In the genomic region with DNA sequence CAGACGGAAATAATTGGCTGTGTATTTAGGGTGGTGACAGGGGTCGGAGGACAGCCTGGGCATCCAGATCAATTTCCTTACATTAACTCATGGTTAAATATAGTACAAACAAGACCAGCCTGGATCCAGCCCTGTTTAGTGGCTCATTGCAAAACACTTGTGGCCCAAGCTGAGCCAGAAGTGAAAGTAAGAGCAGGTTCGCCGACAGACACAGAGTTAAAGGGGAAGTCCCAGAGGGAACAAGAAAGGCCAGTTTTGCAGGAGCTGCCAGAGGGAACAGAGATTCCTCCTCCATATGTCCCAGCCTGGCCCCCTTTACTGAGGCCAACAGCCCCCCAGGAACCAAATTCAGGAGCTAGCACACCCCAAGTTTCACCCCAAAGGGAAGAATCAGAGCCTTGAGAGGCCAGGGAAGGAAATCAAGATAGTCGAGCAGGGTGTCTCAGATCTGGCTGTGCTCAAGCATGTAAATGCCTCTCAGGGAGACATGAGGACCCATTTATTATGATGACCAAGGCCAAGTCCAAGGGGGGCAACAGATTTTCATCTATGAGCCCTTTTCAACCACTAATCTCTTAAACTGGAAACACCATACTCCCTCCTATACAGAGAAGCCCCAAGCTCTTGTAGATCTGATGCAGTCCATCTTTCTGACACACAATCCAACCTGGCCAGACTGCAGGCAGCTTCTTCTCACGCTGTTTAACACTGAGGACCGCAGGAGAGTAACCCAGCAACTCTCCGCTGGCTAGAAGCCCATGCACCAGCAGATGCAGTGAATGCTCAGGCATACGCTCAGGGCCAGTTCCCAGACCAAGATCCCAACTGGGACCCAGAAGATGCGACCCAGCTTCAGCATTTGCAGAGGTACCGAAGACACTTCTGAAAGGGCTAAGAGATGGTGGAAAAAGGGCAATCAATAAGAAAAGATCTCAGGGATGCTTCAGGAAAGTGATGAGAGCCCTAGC, we compare ENCODE assay signal across 8 cellular contexts. TPM values are rescaled to one million over a fixed set of nuclear protein-coding genes. Genes with fewer than 3 reads are reported as not detected.
DNase-seq lines count a peak whose midpoint lies in the region; ATAC-seq and TF ChIP-seq lines count a peak whose summit lies in the region.

No MANE protein-coding gene starts in this region.

- H3K27me3 Mint-ChIP-seq in activated CD4-positive, alpha-beta T cell treated with anti-CD3 and anti-CD28 coated beads, Interleukin-2, amount 10 ng/mL, durations not matched to agents 7 days and 5 days, result peaks cover 12% of the 10 kb centered on the region

- peak overlapping the region; percentile 78 for H2AFZ ChIP-seq in DND-41 (ENCODE audit: low read depth, low read length)

- no peaks in the 10 kb centered on the region for H3K79me2 ChIP-seq in DND-41 (ENCODE audit: insufficient read depth, low read length)

- H3K27ac ChIP-seq in DND-41 (ENCODE audit: low read length) (peak overlapping the region; percentile 43; the same call in 1 of the 2 replicates), foreskin keratinocyte (no peak overlapping the region), gastrocnemius medialis (peak overlapping the region; percentile 68 to 82 (median 78))

- ATAC-seq in DND-41 (ENCODE audit: insufficient read depth, low read depth), result peak; percentile 94
- ATAC-seq in GM21360 (IDR thresholded peaks at IDR 0.05; ENCODE audit: unreplicated experiment), result peak; percentile 84
- peak; percentile 80 for ATAC-seq in foreskin keratinocyte
- ATAC-seq in gastrocnemius medialis, result peak; percentile 77 to 94

- CTCF ChIA-PET in activated CD4-positive, alpha-beta T cell treated with anti-CD3 and anti-CD28 coated beads, Interleukin-2, amount 10 ng/mL, durations not matched to agents 7 days and 5 days (lab: Charles Lee), result interaction anchor here (0.6 to 1.8 kb wide), 2 partner anchors 12 to 26 kb away, joined by 3 to 4 read pairs; no protein-coding TSS in a partner anchor

- no peaks in the 10 kb centered on the region for H3K9me3 Mint-ChIP-seq in activated CD4-positive, alpha-beta T cell treated with anti-CD3 and anti-CD28 coated beads, Interleukin-2, amount 10 ng/mL, durations not matched to agents 7 days and 5 days

- no peaks in the 10 kb centered on the region for H3K36me3 Mint-ChIP-seq in activated CD4-positive, alpha-beta T cell treated with anti-CD3 and anti-CD28 coated beads, Interleukin-2, amount 10 ng/mL, durations not matched to agents 7 days and 5 days (ENCODE audit: low read depth)

- H3K27me3 ChIP-seq in DND-41 (ENCODE audit: insufficient read depth, low read length, poor library complexity), result no peaks in the 10 kb centered on the region
- H3K27me3 ChIP-seq in foreskin keratinocyte, result peaks cover 6% of the 10 kb centered on the region
- no peaks in the 10 kb centered on the region for H3K27me3 ChIP-seq in gastrocnemius medialis

- peak; percentile 67 for DNase-seq in DND-41
- peak; percentile 87 for DNase-seq in HT-29 (ENCODE audit: low spot score)
- peak; percentile 59 for DNase-seq in activated CD4-positive, alpha-beta T cell treated with anti-CD3 and anti-CD28 coated beads, Interleukin-2, amount 10 ng/mL, durations not matched to agents 7 days and 5 days
- peak; percentile 59 to 74 for DNase-seq in foreskin keratinocyte
- peak in 1 of 2 donors; percentile 71 for DNase-seq in gastrocnemius medialis
- no peak for DNase-seq in NCI-H524 treated with DMSO at 0.1 percent for 48 hours (lab: John Stamatoyannopoulos, UW)
- no peak for DNase-seq in NCI-H1105 treated with DMSO at 0.1 percent for 48 hours (lab: John Stamatoyannopoulos, UW)

- no peak for TF ChIP-seq CTCF in DND-41 (IDR thresholded peaks at IDR 0.05; ENCODE audit: borderline replicate concordance, extremely low read depth, low read length, poor library complexity, severe bottlenecking)
- no peak for TF ChIP-seq CTCF in foreskin keratinocyte (conservative IDR thresholded peaks at IDR 0.05)
- no peak for TF ChIP-seq CTCF in gastrocnemius medialis (IDR thresholded peaks at IDR 0.05 in 4 of 5, conservative IDR thresholded peaks at IDR 0.05 in 1 of 5)

- in situ Hi-C loops in gastrocnemius medialis (cut with MboI; ENCODE audit: low sequenced_read_pairs in 4 of 4), result loop anchor here in 3 of 4 donors (5.0 to 10.0 kb wide), 3 partner anchors 135 to 142 kb away; no protein-coding TSS in a partner anchor

- H3K36me3 ChIP-seq in DND-41 (ENCODE audit: insufficient read depth, low read length) (no peaks in the 10 kb centered on the region), gastrocnemius medialis (no peaks in the 10 kb centered on the region)

- intact Hi-C loops in gastrocnemius medialis (cut with DNase I; ENCODE audit: low total_unique reads), result loop anchor here (1.0 to 10.0 kb wide), 2 partner anchors 15 to 482 kb away; a partner anchor contains a TSS

- TF ChIP-seq POLR2A in gastrocnemius medialis (IDR thresholded peaks at IDR 0.05), result no peak

- peak overlapping the region; percentile 44 for H3K9ac ChIP-seq in DND-41 (ENCODE audit: low read depth, low read length)

- POLR2A ChIA-PET in activated CD4-positive, alpha-beta T cell treated with anti-CD3 and anti-CD28 coated beads, Interleukin-2, amount 10 ng/mL, durations not matched to agents 7 days and 5 days (lab: Charles Lee), result no interaction called here

- H3K4me3 Mint-ChIP-seq in activated CD4-positive, alpha-beta T cell treated with anti-CD3 and anti-CD28 coated beads, Interleukin-2, amount 10 ng/mL, durations not matched to agents 7 days and 5 days, result peak overlapping the region; percentile 63

- H3K4me2 ChIP-seq in DND-41 (ENCODE audit: insufficient read depth, low read length), result peak overlapping the region; percentile 63

- peaks cover 20% of the 10 kb centered on the region for H3K4me1 Mint-ChIP-seq in activated CD4-positive, alpha-beta T cell treated with anti-CD3 and anti-CD28 coated beads, Interleukin-2, amount 10 ng/mL, durations not matched to agents 7 days and 5 days

- H3K4me1 ChIP-seq in DND-41 (ENCODE audit: insufficient read depth, low read length), result peaks cover 19% of the 10 kb centered on the region
- no peaks in the 10 kb centered on the region for H3K4me1 ChIP-seq in foreskin keratinocyte
- peaks cover 23% of the 10 kb centered on the region in 2 donors for H3K4me1 ChIP-seq in gastrocnemius medialis

- H4K20me1 ChIP-seq in DND-41 (ENCODE audit: insufficient read depth, low read length), result no peaks in the 10 kb centered on the region

- H3K9me3 ChIP-seq in DND-41 (ENCODE audit: insufficient read depth, low read length, severe bottlenecking), result no peaks in the 10 kb centered on the region
- no peaks in the 10 kb centered on the region for H3K9me3 ChIP-seq in gastrocnemius medialis

- H3K4me3 ChIP-seq in DND-41 (ENCODE audit: low read depth in 1 of 2, low read length in 2 of 2) (peak overlapping the region in 1 of 2 experiments; percentile 43; a peak in 2 of 4 replicates), gastrocnemius medialis (peak overlapping the region; percentile 39 to 50 (median 44))

- peak overlapping the region; percentile 90 for H3K27ac Mint-ChIP-seq in activated CD4-positive, alpha-beta T cell treated with anti-CD3 and anti-CD28 coated beads, Interleukin-2, amount 10 ng/mL, durations not matched to agents 7 days and 5 days

RNA-seq across cellular contexts. Expression of a gene that starts 15.9 kb away (rescaled TPM):
- 37.3 and 43.5 TPM in 2 replicates for total RNA-seq in HT-29 (2014; rRNA removed; shearing (Covaris generic))
- 10 to 100 TPM; 19.7 to 25.8 TPM for total RNA-seq in activated CD4-positive, alpha-beta T cell treated with anti-CD3 and anti-CD28 coated beads, Interleukin-2, amount 10 ng/mL, durations not matched to agents 7 days and 5 days
- total RNA-seq in foreskin keratinocyte (18.5 and 19.2 TPM in 2 replicates), gastrocnemius medialis (10 to 100 TPM; 19.7 to 27.2 (median 23.3) TPM)
- polyA plus RNA-seq in foreskin keratinocyte, result 16.6 and 17.7 TPM in 2 replicates

RNA-seq across cellular contexts. Expression of a gene that starts 16.2 kb away (rescaled TPM):
- total RNA-seq in HT-29 (2014; rRNA removed; shearing (Covaris generic)), result not detected in 2 replicates
- total RNA-seq in activated CD4-positive, alpha-beta T cell treated with anti-CD3 and anti-CD28 coated beads, Interleukin-2, amount 10 ng/mL, durations not matched to agents 7 days and 5 days, result not detected
- 1.1 and 3.0 TPM in 2 replicates for total RNA-seq in foreskin keratinocyte
- 0.62 and 2.0 TPM in 2 replicates for polyA plus RNA-seq in foreskin keratinocyte
- 1 to 10 TPM in 3 of 4 donors, under 1 TPM in 1; 0.73 to 2.6 (median 1.6) TPM for total RNA-seq in gastrocnemius medialis

RNA-seq across cellular contexts. Expression of a gene that starts 39.7 kb away (rescaled TPM):
- 328 and 378 TPM in 2 replicates for total RNA-seq in HT-29 (2014; rRNA removed; shearing (Covaris generic))
- 100 to 1,000 TPM; 161 to 201 TPM for total RNA-seq in activated CD4-positive, alpha-beta T cell treated with anti-CD3 and anti-CD28 coated beads, Interleukin-2, amount 10 ng/mL, durations not matched to agents 7 days and 5 days
- 217 and 239 TPM in 2 replicates for total RNA-seq in foreskin keratinocyte
- 365 and 389 TPM in 2 replicates for polyA plus RNA-seq in foreskin keratinocyte
- 100 to 1,000 TPM; 449 to 793 (median 538) TPM for total RNA-seq in gastrocnemius medialis

Comparison
In these comparisons a context has a peak if more than half of its experiments do, and no peak if none do; other contexts are left out.
1. DNase-seq: peak in DND-41 (single experiment), HT-29 (single experiment), activated CD4-positive, alpha-beta T cell treated with anti-CD3 and anti-CD28 coated beads, Interleukin-2, amount 10 ng/mL, durations not matched to agents 7 days and 5 days (single experiment) and foreskin keratinocyte (2 of 2); none in NCI-H524 treated with DMSO at 0.1 percent for 48 hours (single experiment) and NCI-H1105 treated with DMSO at 0.1 percent for 48 hours (single experiment).
2. Peak in every context shown above with its lines, with median percentiles within 50 percentile points of each other: ATAC-seq.